ENCODE assay signal across 8 cellular contexts in genomic region chr2:113603467-113604084, GRCh38. TPM values are rescaled to one million over a fixed set of nuclear protein-coding genes. Genes with fewer than 3 reads are reported as not detected.
A peak's percentile ranks its signal among the peaks of the same experiment; 100 is the strongest.
DNase-seq lines count a peak whose midpoint lies in the region; ATAC-seq, FAIRE-seq and TF ChIP-seq lines count a peak whose summit lies in the region.
"Not testable (repeated sequence)": the region's sequence is repeated elsewhere in the genome, so short reads cannot be mapped to it uniquely, and the experiment has no call there.

No MANE protein-coding gene starts in this region.

- H3K9me3 ChIP-seq in duodenal mucosa (ENCODE audit: control insufficient read depth in 1 of 2, low read length in 2 of 2); kidney (ENCODE audit: control insufficient read depth in 1 of 2, low read length in 2 of 2); gastrocnemius medialis; transverse colon: not testable (repeated sequence)

- DNase-seq in NAMALWA (ENCODE audit: low spot score) (peak; percentile 20), kidney (peak; percentile 98), gastrocnemius medialis (peak; percentile 64 to 86), transverse colon (peak; percentile 90)
- DNase-seq in activated CD8-positive, alpha-beta memory T cell treated with anti-CD3 and anti-CD28 coated beads, Interleukin-2, amount 50 U/mL, for 4 hours: peak; percentile 80

- H3K9ac ChIP-seq in duodenal mucosa (ENCODE audit: low read depth in 1 of 2, low read length in 2 of 2): peak overlapping the region in 1 of 2 donors; percentile 43
- H3K9ac ChIP-seq in kidney (ENCODE audit: low read length in 2 of 2): not testable (repeated sequence)

- H3K4me3 ChIP-seq in duodenal mucosa (ENCODE audit: low read depth in 1 of 2, low read length in 2 of 2) (peak overlapping the region; percentile 46 to 66), kidney (ENCODE audit: low read length in 2 of 2) (peak overlapping the region; percentile 68 to 70), gastrocnemius medialis (peak overlapping the region; percentile 60 to 76 (median 70)), transverse colon (peak overlapping the region; percentile 48 to 79 (median 56))

- intact Hi-C loops in kidney (cut with DNase I); transverse colon (cut with DNase I; ENCODE audit: low total_unique reads): not testable (repeated sequence)
- intact Hi-C loops in gastrocnemius medialis (cut with DNase I; ENCODE audit: low total_unique reads): loop anchor here (5.0 kb wide), 1 partner anchor 154 kb away; the partner anchor contains the start of gene SLC35F5

- TF ChIP-seq CTCF in kidney (IDR thresholded peaks at IDR 0.05; ENCODE audit: borderline replicate concordance, extremely low read depth, insufficient read depth); gastrocnemius medialis (IDR thresholded peaks at IDR 0.05 in 4 of 5, conservative IDR thresholded peaks at IDR 0.05 in 1 of 5); transverse colon (IDR thresholded peaks at IDR 0.05): not testable (repeated sequence)

- not testable (repeated sequence) for H3K4me1 ChIP-seq in duodenal mucosa (ENCODE audit: control insufficient read depth in 1 of 2, insufficient read depth in 2 of 2, low read length in 2 of 2); kidney (ENCODE audit: control insufficient read depth in 1 of 2, insufficient read depth in 1 of 2, low read depth in 1 of 2, low read length in 2 of 2); gastrocnemius medialis; transverse colon

- not testable (repeated sequence) for TF ChIP-seq EP300 in transverse colon (IDR thresholded peaks at IDR 0.05; ENCODE audit: low read depth)

- peak; percentile 70 for TF ChIP-seq POLR2A in GM15510 (IDR thresholded peaks at IDR 0.05; ENCODE audit: borderline replicate concordance, extremely low read depth, insufficient read length)
- TF ChIP-seq POLR2A in gastrocnemius medialis (IDR thresholded peaks at IDR 0.05): peak; percentile 53 to 64
- TF ChIP-seq POLR2A in transverse colon (IDR thresholded peaks at IDR 0.05): peak; percentile 70

- not testable (repeated sequence) for H3K36me3 ChIP-seq in duodenal mucosa (ENCODE audit: control insufficient read depth in 1 of 2, insufficient read depth in 2 of 2, low read length in 2 of 2); kidney (ENCODE audit: control insufficient read depth in 1 of 2, insufficient read depth in 2 of 2, low read length in 2 of 2); gastrocnemius medialis; transverse colon

- H3K27ac ChIP-seq in duodenal mucosa (ENCODE audit: low read depth, low read length) (peak overlapping the region; percentile 70), kidney (ENCODE audit: low read depth in 2 of 2, low read length in 2 of 2) (peak overlapping the region; percentile 75 to 89), gastrocnemius medialis (peak overlapping the region; percentile 79 to 95 (median 90)), transverse colon (peak overlapping the region; percentile 89 to 99 (median 92))

- not testable (repeated sequence) for H3K27me3 ChIP-seq in duodenal mucosa (ENCODE audit: control insufficient read depth in 1 of 2, insufficient read depth in 2 of 2, low read length in 2 of 2); gastrocnemius medialis; transverse colon

- FAIRE-seq in kidney (lab: Jason Lieb, UNC): not testable (repeated sequence)

- ATAC-seq in HG02623 (IDR thresholded peaks at IDR 0.05; ENCODE audit: unreplicated experiment): peak; percentile 99
- ATAC-seq in gastrocnemius medialis: peak; percentile 94 to 97

- in situ Hi-C loops in gastrocnemius medialis (cut with MboI; ENCODE audit: low sequenced_read_pairs in 4 of 4); transverse colon (cut with MboI; ENCODE audit: low pct_ligation_motif_present in 1 of 4, low pct_unique_long_range_greater_than_20kb in 1 of 4, low sequenced_read_pairs in 3 of 4): not testable (repeated sequence)

- WGBS in transverse colon (ENCODE audit: low coverage in 1 of 2), 2 donors: 35% methylated on average over 82 of the region's 84 CpGs; no CpG with 5 or more reads in 1 of the 2 donors

RNA-seq across cellular contexts. Expression of gene RABL2A, which starts 23.5 kb away (rescaled TPM):
- total RNA-seq in kidney (28.4 TPM), gastrocnemius medialis (1 to 10 TPM; 1.2 to 5.2 (median 2.7) TPM), transverse colon (10 to 100 TPM; 13.5 to 44.8 (median 16.6) TPM)
- 12.8 TPM for polyA plus RNA-seq in kidney (ENCODE audit: insufficient read depth, low read depth, low replicate concordance)

Comparison
In these comparisons a context has a peak if more than half of its experiments do, and no peak if none do; other contexts are left out.
1. Peak in every context shown above with its lines: DNase-seq, ATAC-seq, H3K4me3 ChIP-seq and H3K27ac ChIP-seq.
2. DNase-seq: peak in every context shown above with its lines; median percentile 98 in kidney; 90 in transverse colon; 80 in activated CD8-positive, alpha-beta memory T cell treated with anti-CD3 and anti-CD28 coated beads, Interleukin-2, amount 50 U/mL, for 4 hours; 75 in gastrocnemius medialis; 20 in NAMALWA.